20 cellular contexts compared by ENCODE assay signal in the genomic region with DNA sequence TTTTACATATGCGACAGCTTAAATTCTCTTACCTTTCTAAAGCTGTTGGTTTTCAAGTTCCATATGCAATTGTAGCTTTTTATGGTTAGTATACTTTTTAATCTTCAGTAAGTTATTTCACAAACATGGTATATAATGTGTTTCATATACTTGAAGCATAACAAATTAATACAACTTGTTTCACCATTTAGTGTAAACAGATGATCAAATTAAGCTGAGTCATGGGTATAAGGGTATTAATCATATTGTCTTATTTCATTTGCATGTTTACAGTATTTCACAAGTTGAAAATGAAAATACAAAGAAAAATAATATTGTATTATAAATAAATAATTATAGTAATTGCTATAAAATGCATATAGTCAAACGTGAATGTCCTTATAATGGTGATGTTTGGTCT.
"Had no signal": no experiment of that assay in that cellular context is flagged by ENCODE, and none has a peak within 500 bp of the region (broad histone marks: within the 10 kb centered on the region; RNA-seq: fewer than 3 reads in every experiment).

No MANE protein-coding gene starts in this region.

- H3K4me3 Mint-ChIP-seq: activated CD4-positive, alpha-beta memory T cell treated with anti-CD3 and anti-CD28 coated beads for 36 hours; WTC11 had no signal

- H3K9me3 ChIP-seq: gastrocnemius medialis, heart left ventricle, left ventricle myocardium inferior, ovary, psoas muscle, testis, upper lobe of left lung had no signal

- FAIRE-seq: endometrium, small intestine had no signal

- H3K36me3 ChIP-seq: brain microvascular endothelial cell, gastrocnemius medialis, left ventricle myocardium inferior, ovary, upper lobe of left lung had no signal

- H3K36me3 Mint-ChIP-seq: WTC11 had no signal

- DNase-seq: activated CD4-positive, alpha-beta memory T cell treated with anti-CD3 and anti-CD28 coated beads for 36 hours; activated CD4-positive, alpha-beta T cell treated with anti-CD3 and anti-CD28 coated beads for 4 hours; aorta; brain microvascular endothelial cell; gastrocnemius medialis; heart left ventricle; kidney glomerular epithelial cell; left ventricle myocardium inferior; mammary epithelial cell; ovary; psoas muscle; right cardiac atrium; small intestine; stimulated activated CD4-positive, alpha-beta T cell treated with anti-CD3 and anti-CD28 coated beads, Interleukin-15, amount 100 ng/mL, for 24 hours; stimulated activated CD4-positive, alpha-beta T cell treated with anti-CD3 and anti-CD28 coated beads, Interleukin-2, amount 100 ng/mL, for 48 hours; testis; upper lobe of left lung had no signal

- ATAC-seq: gastrocnemius medialis, heart left ventricle, psoas muscle, right cardiac atrium, WTC11 had no signal

- H3K27me3 Mint-ChIP-seq: activated CD4-positive, alpha-beta memory T cell treated with anti-CD3 and anti-CD28 coated beads for 36 hours had no signal

- H3K27ac ChIP-seq: brain microvascular endothelial cell, coronary artery, gastrocnemius medialis, heart left ventricle, left ventricle myocardium inferior, ovary, psoas muscle, testis, upper lobe of left lung had no signal

- H3K27me3 ChIP-seq: brain microvascular endothelial cell, gastrocnemius medialis, heart left ventricle, ovary, testis, upper lobe of left lung had no signal

- H3K9me3 Mint-ChIP-seq: activated CD4-positive, alpha-beta memory T cell treated with anti-CD3 and anti-CD28 coated beads for 36 hours; WTC11 had no signal

- H3K4me1 ChIP-seq: gastrocnemius medialis, heart left ventricle, left ventricle myocardium inferior, psoas muscle, testis, upper lobe of left lung had no signal

- H3K4me3 ChIP-seq: coronary artery, gastrocnemius medialis, heart left ventricle, left ventricle myocardium inferior, ovary, psoas muscle, testis, upper lobe of left lung had no signal
